ENCODE assay signal across 9 cellular contexts in genomic region chr14:104735830-104736642, GRCh38. TPM values are rescaled to one million over a fixed set of nuclear protein-coding genes. Genes with fewer than 3 reads are reported as not detected.
DNase-seq lines count a peak whose midpoint lies in the region; ATAC-seq and TF ChIP-seq lines count a peak whose summit lies in the region.
"Had no signal": no experiment of that assay in that cellular context is flagged by ENCODE, and none has a peak within 500 bp of the region (broad histone marks: within the 10 kb centered on the region; RNA-seq: fewer than 3 reads in every experiment).

No MANE protein-coding gene starts in this region.

- H3K4me1 ChIP-seq in right lobe of liver (peaks cover 0 to 63% (median 31%) of the 10 kb centered on the region in 4 donors), subcutaneous abdominal adipose tissue (ENCODE audit: control insufficient read depth in 5 of 5, insufficient read depth in 5 of 5, low read length in 5 of 5) (peaks cover 4 to 55% (median 27%) of the 10 kb centered on the region in 5 donors), BE2C (no peaks in the 10 kb centered on the region)

- no peaks in the 10 kb centered on the region for H3K36me3 ChIP-seq in right lobe of liver
- peaks cover 0 to 15% (median 14%) of the 10 kb centered on the region in 5 donors for H3K36me3 ChIP-seq in subcutaneous abdominal adipose tissue (ENCODE audit: control insufficient read depth in 5 of 5, insufficient read depth in 5 of 5, low read length in 5 of 5)
- no peaks in the 10 kb centered on the region for H3K36me3 ChIP-seq in BE2C

- no peaks in the 10 kb centered on the region for H3K27me3 ChIP-seq in right lobe of liver
- H3K27me3 ChIP-seq in subcutaneous abdominal adipose tissue (ENCODE audit: control insufficient read depth in 5 of 5, insufficient read depth in 4 of 5, low read length in 5 of 5): no peaks in the 10 kb centered on the region
- no peaks in the 10 kb centered on the region for H3K27me3 ChIP-seq in BE2C

- H3K4me3 ChIP-seq in NB4 (ENCODE audit: low read depth, low read length) (no peak overlapping the region), right lobe of liver (no peak overlapping the region), subcutaneous abdominal adipose tissue (ENCODE audit: low read depth in 1 of 5, low read length in 5 of 5) (peak overlapping the region in 1 of 5 donors; percentile 23), BE2C (ENCODE audit: low read depth, low read length) (no peak overlapping the region)

- intact Hi-C loops in right lobe of liver (cut with DNase I): no loop called here

- peak overlapping the region; percentile 95 to 99 (median 98) for H3K27ac ChIP-seq in right lobe of liver
- H3K27ac ChIP-seq in subcutaneous abdominal adipose tissue (ENCODE audit: low read depth, low read length): peak overlapping the region; percentile 75

- peak overlapping the region in 1 of 5 donors; percentile 8 for H3K9ac ChIP-seq in subcutaneous abdominal adipose tissue (ENCODE audit: low read length in 5 of 5)

- peak; percentile 60 to 78 (median 74) for ATAC-seq in right lobe of liver
- no peak for ATAC-seq in HG03442 (IDR thresholded peaks at IDR 0.05; ENCODE audit: unreplicated experiment)

- H3K9me3 ChIP-seq in right lobe of liver: no peaks in the 10 kb centered on the region
- no peaks in the 10 kb centered on the region for H3K9me3 ChIP-seq in subcutaneous abdominal adipose tissue (ENCODE audit: control insufficient read depth in 5 of 5, low read length in 5 of 5)
- H3K9me3 ChIP-seq in BE2C: no peaks in the 10 kb centered on the region

- peak; percentile 24 for TF ChIP-seq POLR2A in NB4 (IDR thresholded peaks at IDR 0.05; ENCODE audit: extremely low read depth, insufficient read length)
- peak; percentile 73 for TF ChIP-seq POLR2A in right lobe of liver (IDR thresholded peaks at IDR 0.05)

- DNase-seq in NB4 (ENCODE audit: low read depth) (peak; percentile 83), dermis blood vessel endothelial cell (peak; percentile 87), right lobe of liver (peak; percentile 96 to 98 (median 98)), NCI-H2029 (lab: John Stamatoyannopoulos, UW) (no peak), BE2C (no peak)
- DNase-seq in effector CD8-positive, alpha-beta T cell (lab: John Stamatoyannopoulos, UW): no peak
- DNase-seq: activated effector memory CD4-positive, alpha-beta T cell treated with Interleukin-2 at 50 U/mL for 16 hours had no signal

- TF ChIP-seq CTCF in NB4 (IDR thresholded peaks at IDR 0.05; ENCODE audit: low read depth, low read length) (no peak), right lobe of liver (IDR thresholded peaks at IDR 0.05) (no peak), BE2C (IDR thresholded peaks at IDR 0.05; ENCODE audit: low read depth, low read length) (no peak)

- WGBS in right lobe of liver (ENCODE audit: insufficient coverage, low coverage, low lambda C conversion rate, missing lambda C conversion rate): 7% methylated on average over 6 of the region's 26 CpGs

RNA-seq across cellular contexts. Expression of gene ADSS1, which starts 12.0 kb away (rescaled TPM):
- total RNA-seq in dermis blood vessel endothelial cell: 0.98 and 2.2 TPM in 2 replicates
- 10 to 100 TPM in 5 of 6 experiments, 1 to 10 TPM in 1; 8.1 to 50.5 (median 36.8) TPM for total RNA-seq in right lobe of liver
- polyA plus RNA-seq in BE2C (2012; ENCODE audit: insufficient read depth, insufficient read length, low read depth): 1.5 TPM

RNA-seq across cellular contexts. Expression of gene SIVA1, which starts 16.9 kb away (rescaled TPM):
- total RNA-seq in dermis blood vessel endothelial cell (115 and 214 TPM in 2 replicates), right lobe of liver (100 to 1,000 TPM in 2 of 6 experiments, 10 to 100 TPM in 4; 38.1 to 252 (median 50.6) TPM)
- 407 TPM for polyA plus RNA-seq in BE2C (2012; ENCODE audit: insufficient read depth, insufficient read length, low read depth)

RNA-seq across cellular contexts. Expression of gene INF2, which starts 46.6 kb away (rescaled TPM):
- 53.6 and 126 TPM in 2 replicates for total RNA-seq in dermis blood vessel endothelial cell
- 10 to 100 TPM; 47.5 to 98.2 (median 71.4) TPM for total RNA-seq in right lobe of liver
- 133 TPM for polyA plus RNA-seq in BE2C (2012; ENCODE audit: insufficient read depth, insufficient read length, low read depth)

RNA-seq across cellular contexts. Expression of gene AKT1, which starts 59.5 kb away (rescaled TPM):
- total RNA-seq in dermis blood vessel endothelial cell (163 and 236 TPM in 2 replicates), right lobe of liver (10 to 100 TPM; 66.7 to 92.1 (median 83.9) TPM)
- polyA plus RNA-seq in BE2C (2012; ENCODE audit: insufficient read depth, insufficient read length, low read depth): 185 TPM

Comparison
In these comparisons a context has a peak if more than half of its experiments do, and no peak if none do; other contexts are left out.
1. DNase-seq: peak in NB4 (single experiment), dermis blood vessel endothelial cell (single experiment) and right lobe of liver (3 of 3); none in NCI-H2029 (single experiment), effector CD8-positive, alpha-beta T cell (single experiment) and BE2C (single experiment).